27 cellular contexts compared by ENCODE assay signal in genomic region chr10:15395912-15396311, GRCh38. TPM values are rescaled to one million over a fixed set of nuclear protein-coding genes. Genes with fewer than 3 reads are reported as not detected.
A peak's percentile ranks its signal among the peaks of the same experiment; 100 is the strongest.
DNase-seq lines count a peak whose midpoint lies in the region; FAIRE-seq and TF ChIP-seq lines count a peak whose summit lies in the region.
"Had no signal": no experiment of that assay in that cellular context is flagged by ENCODE, and none has a peak within 500 bp of the region (broad histone marks: within the 10 kb centered on the region; RNA-seq: fewer than 3 reads in every experiment).

No MANE protein-coding gene starts in this region.

- H3K27ac Mint-ChIP-seq in progenitor cell of endocrine pancreas = no peak overlapping the region
- H3K27ac Mint-ChIP-seq: B cell; CD4-positive, CD25-positive, alpha-beta regulatory T cell; CD8-positive, alpha-beta T cell; HFFc6 had no signal

- no peak overlapping the region for H3K4me3 Mint-ChIP-seq in progenitor cell of endocrine pancreas (ENCODE audit: low read depth)
- H3K4me3 Mint-ChIP-seq: B cell; CD4-positive, CD25-positive, alpha-beta regulatory T cell; CD8-positive, alpha-beta T cell; HFFc6 had no signal

- no peak for TF ChIP-seq EP300 in transverse colon (IDR thresholded peaks at IDR 0.05; ENCODE audit: low read depth)

- H3K27me3 ChIP-seq in colonic mucosa = no peaks in the 10 kb centered on the region
- no peaks in the 10 kb centered on the region for H3K27me3 ChIP-seq in transverse colon
- H3K27me3 ChIP-seq: BLaER1 had no signal

- no peaks in the 10 kb centered on the region for H3K4me1 Mint-ChIP-seq in progenitor cell of endocrine pancreas (ENCODE audit: low read depth)
- H3K4me1 Mint-ChIP-seq: B cell; CD4-positive, CD25-positive, alpha-beta regulatory T cell had no signal

- TF ChIP-seq CTCF in colonic mucosa (IDR thresholded peaks at IDR 0.05) (no peak), transverse colon (IDR thresholded peaks at IDR 0.05) (no peak), progenitor cell of endocrine pancreas (IDR thresholded peaks at IDR 0.05; ENCODE audit: unreplicated experiment) (no peak)

- DNase-seq in NCI-H748 (lab: John Stamatoyannopoulos, UW; ENCODE audit: unreplicated experiment) (peak; percentile 37), NCI-H748 treated with DMSO at 0.1 percent for 48 hours (lab: John Stamatoyannopoulos, UW) (no peak), colonic mucosa (peak; percentile 50), mucosa of gallbladder (ENCODE audit: low spot score) (peak; percentile 26), transverse colon (peak; percentile 23), frontal cortex (ENCODE audit: low spot score in 2 of 2) (no peak), D341Med (ENCODE audit: low spot score) (no peak), progenitor cell of endocrine pancreas (ENCODE audit: low spot score, unreplicated experiment) (no peak)
- DNase-seq: Caco-2; CD4-positive, CD25-positive, alpha-beta regulatory T cell; CD8-positive, alpha-beta T cell; DMS 273 treated with DMSO at 0.1 percent for 48 hours; DMS79; EL; GDM1; GOT3; HFFc6 had no signal

- 64% methylated on average over 2 of the region's 2 CpGs; no CpG with 5 or more reads in 1 of the 2 donors for WGBS in transverse colon (ENCODE audit: low coverage in 1 of 2), 2 donors

- FAIRE-seq in frontal cortex (lab: Jason Lieb, UNC) = no peak
- FAIRE-seq: A204.1, D721Med, GM12878, GM18507, H54 had no signal

- H3K36me3 ChIP-seq in colonic mucosa (no peaks in the 10 kb centered on the region), transverse colon (no peaks in the 10 kb centered on the region)
- H3K36me3 ChIP-seq: BLaER1, HAP-1 had no signal

- H3K9me3 ChIP-seq in colonic mucosa = no peaks in the 10 kb centered on the region
- H3K9me3 ChIP-seq in transverse colon = no peaks in the 10 kb centered on the region
- H3K9me3 ChIP-seq: Caco-2, HAP-1 had no signal

- intact Hi-C loops in colonic mucosa (cut with DNase I) = no loop called here
- intact Hi-C loops in transverse colon (cut with DNase I; ENCODE audit: low total_unique reads) = no loop called here

- H3K36me3 Mint-ChIP-seq in progenitor cell of endocrine pancreas (ENCODE audit: insufficient read depth) = no peaks in the 10 kb centered on the region
- H3K36me3 Mint-ChIP-seq: CD8-positive, alpha-beta T cell had no signal

- no peaks in the 10 kb centered on the region for H3K27me3 Mint-ChIP-seq in progenitor cell of endocrine pancreas

- no peak overlapping the region for H3K4me3 ChIP-seq in colonic mucosa
- no peak overlapping the region for H3K4me3 ChIP-seq in transverse colon
- H3K4me3 ChIP-seq: BLaER1, GM12878, HAP-1 had no signal

- no peak overlapping the region for H3K27ac ChIP-seq in colonic mucosa
- no peak overlapping the region for H3K27ac ChIP-seq in transverse colon
- H3K27ac ChIP-seq: 22Rv1, BLaER1, C4-2B had no signal

- in situ Hi-C loops in transverse colon (cut with MboI; ENCODE audit: low pct_ligation_motif_present in 1 of 4, low pct_unique_long_range_greater_than_20kb in 1 of 4, low sequenced_read_pairs in 3 of 4) = loop anchor here in 1 of 4 donors (25.0 kb wide), 1 partner anchor 184 kb away; no protein-coding TSS in a partner anchor

- TF ChIP-seq POLR2A in transverse colon (IDR thresholded peaks at IDR 0.05) = no peak

- H3K9ac ChIP-seq in colonic mucosa (ENCODE audit: low read depth in 2 of 2, low read length in 2 of 2) = no peak overlapping the region
- H3K9ac ChIP-seq: BLaER1 had no signal

- H3K4me1 ChIP-seq in colonic mucosa (no peaks in the 10 kb centered on the region), transverse colon (peaks cover 0 to 15% (median 0%) of the 10 kb centered on the region in 4 donors)
- H3K4me1 ChIP-seq: BLaER1, Caco-2, HAP-1 had no signal

- H3K9me3 Mint-ChIP-seq in progenitor cell of endocrine pancreas (ENCODE audit: low read depth) = no peaks in the 10 kb centered on the region
- H3K9me3 Mint-ChIP-seq: HFFc6 had no signal

RNA-seq across cellular contexts. Expression of gene FAM171A1, which starts 24.8 kb away (rescaled TPM):
- total RNA-seq in colonic mucosa (10 to 100 TPM; 50.9 to 65.8 TPM), mucosa of gallbladder (73.9 TPM), transverse colon (10 to 100 TPM; 29.2 to 42.2 (median 38.2) TPM), frontal cortex (23.6 TPM), progenitor cell of endocrine pancreas (75.6 and 86.1 TPM in 2 replicates)
- total RNA-seq: B cell had no signal

Comparison
In these comparisons a context has a peak if more than half of its experiments do, and no peak if none do; other contexts are left out.
1. DNase-seq: peak in NCI-H748 (single experiment), colonic mucosa (single experiment), mucosa of gallbladder (single experiment) and transverse colon (single experiment); none in NCI-H748 treated with DMSO at 0.1 percent for 48 hours (single experiment), frontal cortex (0 of 2), D341Med (single experiment) and progenitor cell of endocrine pancreas (single experiment).